8 cellular contexts compared by ENCODE assay signal in genomic region chr3:168249048-168249538, GRCh38.
DNase-seq lines count a peak whose midpoint lies in the region; ATAC-seq, FAIRE-seq and TF ChIP-seq lines count a peak whose summit lies in the region.

No MANE protein-coding gene starts in this region.

- H3K27ac ChIP-seq in kidney (ENCODE audit: low read depth in 2 of 2, low read length in 2 of 2) (no peak overlapping the region), suprapubic skin (peak overlapping the region; percentile 15)

- TF ChIP-seq CTCF in BE2C (IDR thresholded peaks at IDR 0.05; ENCODE audit: low read depth, low read length) = no peak
- no peak for TF ChIP-seq CTCF in astrocyte of the spinal cord (IDR thresholded peaks at IDR 0.05; ENCODE audit: low read depth, low read length)
- TF ChIP-seq CTCF in kidney (IDR thresholded peaks at IDR 0.05; ENCODE audit: borderline replicate concordance, extremely low read depth, insufficient read depth) = no peak
- TF ChIP-seq CTCF in suprapubic skin (IDR thresholded peaks at IDR 0.05) = no peak

- no peak overlapping the region for H3K9ac ChIP-seq in kidney (ENCODE audit: low read length in 2 of 2)

- FAIRE-seq in HTR-8/SVneo (lab: Jason Lieb, UNC) (no peak), kidney (lab: Jason Lieb, UNC) (no peak)

- H3K4me3 ChIP-seq in BE2C (ENCODE audit: low read depth, low read length) = peak overlapping the region; percentile 45
- H3K4me3 ChIP-seq in astrocyte of the spinal cord (ENCODE audit: low read depth, low read length) = peak overlapping the region; percentile 49
- peak overlapping the region; percentile 62 to 70 for H3K4me3 ChIP-seq in kidney (ENCODE audit: low read length in 2 of 2)
- H3K4me3 ChIP-seq in suprapubic skin = peak overlapping the region; percentile 63

- in situ Hi-C loops in astrocyte of the spinal cord (cut with HindIII; ENCODE audit: low sequenced_read_pairs) = no loop called here

- ATAC-seq in GM19328 (IDR thresholded peaks at IDR 0.05; ENCODE audit: unreplicated experiment) = peak; percentile 0

- DNase-seq in BE2C (peak; percentile 6), HTR-8/SVneo (ENCODE audit: insufficient read length, low spot score) (peak; percentile 8), astrocyte of the spinal cord (ENCODE audit: low read depth, low spot score) (peak; percentile 35), kidney (no peak), suprapubic skin (ENCODE audit: low spot score in 2 of 2) (no peak), iPS-NIHi7 (ENCODE audit: extremely low spot score) (no peak), GOT3 (lab: John Stamatoyannopoulos, UW) (no peak)

- H3K36me3 ChIP-seq in BE2C (no peaks in the 10 kb centered on the region), kidney (ENCODE audit: control insufficient read depth in 1 of 2, insufficient read depth in 2 of 2, low read length in 2 of 2) (no peaks in the 10 kb centered on the region), suprapubic skin (no peaks in the 10 kb centered on the region)

- H3K27me3 ChIP-seq in BE2C (peaks cover 33% of the 10 kb centered on the region), suprapubic skin (peaks cover 37% of the 10 kb centered on the region)

- intact Hi-C loops in kidney (cut with DNase I) = no loop called here

- 0% methylated on average over 18 of the region's 21 CpGs for WGBS in suprapubic skin

- TF ChIP-seq POLR2A in suprapubic skin (IDR thresholded peaks at IDR 0.05) = no peak

- no peak for TF ChIP-seq EP300 in suprapubic skin (IDR thresholded peaks at IDR 0.05)

- H3K4me1 ChIP-seq in BE2C = no peaks in the 10 kb centered on the region
- H3K4me1 ChIP-seq in kidney (ENCODE audit: control insufficient read depth in 1 of 2, insufficient read depth in 1 of 2, low read depth in 1 of 2, low read length in 2 of 2) = peaks cover 0 to 8% of the 10 kb centered on the region in 2 donors
- peaks cover 23% of the 10 kb centered on the region for H3K4me1 ChIP-seq in suprapubic skin

- H3K9me3 ChIP-seq in BE2C (no peaks in the 10 kb centered on the region), kidney (ENCODE audit: control insufficient read depth in 1 of 2, low read length in 2 of 2) (no peaks in the 10 kb centered on the region), suprapubic skin (no peaks in the 10 kb centered on the region)

Comparison
In these comparisons a context has a peak if more than half of its experiments do, and no peak if none do; other contexts are left out.
1. DNase-seq: peak in BE2C (single experiment), HTR-8/SVneo (single experiment) and astrocyte of the spinal cord (single experiment); none in kidney (single experiment), suprapubic skin (0 of 2), iPS-NIHi7 (single experiment) and GOT3 (single experiment).
2. Peak in every context shown above with its lines, with median percentiles within 50 percentile points of each other: H3K4me3 ChIP-seq.